In genomic region chr6:157981132-157981394, GRCh38 we compare ENCODE assay signal across 1 cellular context.
A peak's percentile ranks its signal among the peaks of the same experiment; 100 is the strongest.
TF ChIP-seq lines count a peak whose summit lies in the region.

No MANE protein-coding gene starts in this region.

TF ChIP-seq in HepG2, 621 proteins besides CTCF, POLR2A, EP300 and RAD21 (continued from another document and continues in another):
- no peak for TF ChIP-seq HNF1A (IDR thresholded peaks at IDR 0.05; ENCODE audit: low read depth)
- TF ChIP-seq HNF1A (CRISPR knock-in tag; IDR thresholded peaks at IDR 0.05; ENCODE audit: borderline replicate concordance), result no peak
- 0 out of 2 replicates have a peak, but pooled peaks have one; percentile 64 for TF ChIP-seq NFE2L1 (CRISPR knock-in tag; IDR thresholded peaks at IDR 0.05; ENCODE audit: borderline replicate concordance)
- TF ChIP-seq FOXC1 (CRISPR knock-in tag; IDR thresholded peaks at IDR 0.05; ENCODE audit: borderline replicate concordance), result 0 out of 2 replicates have a peak, but pooled peaks have one; percentile 58
- 0 out of 2 replicates have a peak, but pooled peaks have one; percentile 24 for TF ChIP-seq NR2F2 (IDR thresholded peaks at IDR 0.05; ENCODE audit: borderline replicate concordance, low read depth)
- no peak for TF ChIP-seq SALL2 (CRISPR knock-in tag; IDR thresholded peaks at IDR 0.05)
- no peak for TF ChIP-seq TRIM24 (CRISPR knock-in tag; IDR thresholded peaks at IDR 0.05)
- TF ChIP-seq CCDC6 (CRISPR knock-in tag; IDR thresholded peaks at IDR 0.05), result 0 out of 2 replicates have a peak, but pooled peaks have one; percentile 1
- TF ChIP-seq KDM4B (CRISPR knock-in tag; IDR thresholded peaks at IDR 0.05), result 0 out of 2 replicates have a peak, but pooled peaks have one; percentile 20
- no peak for TF ChIP-seq ZNF644 (CRISPR knock-in tag; IDR thresholded peaks at IDR 0.05; ENCODE audit: low read depth)
- no peak for TF ChIP-seq CEBPZ (IDR thresholded peaks at IDR 0.05; ENCODE audit: low read length)
- peak; percentile 90; the same call in 1 of the 2 replicates for TF ChIP-seq ZNF550 (CRISPR knock-in tag; IDR thresholded peaks at IDR 0.05; ENCODE audit: borderline replicate concordance)
- peak; percentile 65; the same call in 1 of the 2 replicates for TF ChIP-seq MTA1 (CRISPR knock-in tag; IDR thresholded peaks at IDR 0.05; ENCODE audit: borderline replicate concordance)
- peak; percentile 18; the same call in 1 of the 2 replicates for TF ChIP-seq MTF2 (CRISPR knock-in tag; IDR thresholded peaks at IDR 0.05; ENCODE audit: borderline replicate concordance)
- 0 out of 2 replicates have a peak, but pooled peaks have one; percentile 14 for TF ChIP-seq ZNF292 (CRISPR knock-in tag; IDR thresholded peaks at IDR 0.05; ENCODE audit: borderline replicate concordance, low read depth)
- peak; percentile 4; the same call in 1 of the 2 replicates for TF ChIP-seq ZNF768 (CRISPR knock-in tag; IDR thresholded peaks at IDR 0.05)
- no peak for TF ChIP-seq NKX3-1 (CRISPR knock-in tag; IDR thresholded peaks at IDR 0.05)
- no peak for TF ChIP-seq ATF4 (CRISPR knock-in tag; IDR thresholded peaks at IDR 0.05)
- TF ChIP-seq FLYWCH1 (CRISPR knock-in tag; IDR thresholded peaks at IDR 0.05), result 0 out of 2 replicates have a peak, but pooled peaks have one; percentile 7
- TF ChIP-seq NCOA1 (CRISPR knock-in tag; IDR thresholded peaks at IDR 0.05), result 0 out of 2 replicates have a peak, but pooled peaks have one; percentile 43
- TF ChIP-seq HOXA9 (CRISPR knock-in tag; IDR thresholded peaks at IDR 0.05; ENCODE audit: borderline replicate concordance), result 0 out of 2 replicates have a peak, but pooled peaks have one; percentile 0
- TF ChIP-seq ZNF891 (CRISPR knock-in tag; IDR thresholded peaks at IDR 0.05), result peak; percentile 66
- 0 out of 2 replicates have a peak, but pooled peaks have one; percentile 28 for TF ChIP-seq MNT (IDR thresholded peaks at IDR 0.05)
- TF ChIP-seq ZNF225 (CRISPR knock-in tag; IDR thresholded peaks at IDR 0.05), result 0 out of 2 replicates have a peak, but pooled peaks have one; percentile 33
- TF ChIP-seq HOMEZ (CRISPR knock-in tag; IDR thresholded peaks at IDR 0.05; ENCODE audit: low read depth), result 0 out of 2 replicates have a peak, but pooled peaks have one; percentile 11
- peak; percentile 63 for TF ChIP-seq ZNF781 (CRISPR knock-in tag; IDR thresholded peaks at IDR 0.05; ENCODE audit: borderline replicate concordance, not compliant biosample characterization)
- TF ChIP-seq TAF15 (IDR thresholded peaks at IDR 0.05; ENCODE audit: low read depth, low read length, poor library complexity, severe bottlenecking), result peak; percentile 41
- 0 out of 2 replicates have a peak, but pooled peaks have one; percentile 29 for TF ChIP-seq ZNF737 (CRISPR knock-in tag; IDR thresholded peaks at IDR 0.05; ENCODE audit: borderline replicate concordance)
- TF ChIP-seq HNRNPL (IDR thresholded peaks at IDR 0.05; ENCODE audit: low read depth, low read length), result 0 out of 2 replicates have a peak, but pooled peaks have one; percentile 20
- TF ChIP-seq NFAT5 (CRISPR knock-in tag; IDR thresholded peaks at IDR 0.05), result no peak
- peak; percentile 18; the same call in 1 of the 2 replicates for TF ChIP-seq SPEN (CRISPR knock-in tag; IDR thresholded peaks at IDR 0.05; ENCODE audit: low read depth)
- no peak for TF ChIP-seq ZNF776 (CRISPR knock-in tag; IDR thresholded peaks at IDR 0.05)
- TF ChIP-seq BCL3 (CRISPR knock-in tag; IDR thresholded peaks at IDR 0.05), result no peak
